ENCODE assay signal across 25 cellular contexts in genomic region chr22:26817926-26818325, GRCh38.
"Had no signal": no experiment of that assay in that cellular context is flagged by ENCODE, and none has a peak within 500 bp of the region (broad histone marks: within the 10 kb centered on the region; RNA-seq: fewer than 3 reads in every experiment).

No MANE protein-coding gene starts in this region.

- H3K9me3 ChIP-seq: colonic mucosa, gastrocnemius medialis had no signal

- ATAC-seq: effector memory CD8-positive, alpha-beta T cell; esophagus mucosa; gastrocnemius medialis; heart right ventricle; left cardiac atrium; left lung; left ventricle myocardium superior; lower lobe of right lung had no signal

- DNase-seq: colonic mucosa; cortex of kidney; effector CD8-positive, alpha-beta T cell; effector memory CD8-positive, alpha-beta T cell; endodermal cell; erythroblast; esophagus squamous epithelium; foreskin fibroblast; foreskin melanocyte; gastrocnemius medialis; glutamatergic neuron; head of caudate nucleus; heart right ventricle; hippocampal formation; left cardiac atrium; left lung; left ventricle myocardium superior; lower lobe of right lung; mesendoderm; midbrain had no signal

- H3K36me3 ChIP-seq: colonic mucosa, esophagus squamous epithelium, gastrocnemius medialis, left lung, lower lobe of right lung had no signal

- FAIRE-seq: endometrium, islet of Langerhans, keratinocyte had no signal

- H3K27me3 ChIP-seq: colonic mucosa, esophagus squamous epithelium, gastrocnemius medialis, heart right ventricle, left lung had no signal

- H3K4me1 ChIP-seq: colonic mucosa, esophagus squamous epithelium, gastrocnemius medialis, heart right ventricle, left lung, lower lobe of right lung had no signal

- H3K27ac ChIP-seq: colonic mucosa, epithelial cell of prostate, esophagus squamous epithelium, gastrocnemius medialis, heart right ventricle, left lung, lower lobe of right lung had no signal

- H3K4me3 ChIP-seq: colonic mucosa, esophagus squamous epithelium, gastrocnemius medialis, heart right ventricle, left lung, lower lobe of right lung had no signal
